In the genomic region with DNA sequence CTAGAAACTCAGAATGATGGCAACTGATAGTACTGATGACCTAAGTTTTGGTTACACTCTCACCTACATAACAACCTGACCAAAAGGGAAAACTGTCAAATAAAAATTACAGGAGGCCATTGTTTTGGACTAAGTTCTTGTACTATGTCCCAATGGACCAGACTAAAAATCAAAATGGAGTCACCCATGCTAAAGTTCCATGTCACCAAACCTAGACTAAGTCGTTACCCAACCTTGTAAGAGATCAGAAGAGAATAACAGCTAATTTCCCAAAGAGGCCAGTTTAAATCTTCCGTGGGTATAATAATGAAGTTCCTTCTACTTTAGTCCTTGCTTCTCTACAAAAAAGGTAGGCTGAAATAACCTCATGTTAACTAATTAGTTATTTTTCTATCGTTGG, we compare ENCODE assay signal across 29 cellular contexts. TPM values are rescaled to one million over a fixed set of nuclear protein-coding genes. Genes with fewer than 3 reads are reported as not detected.
DNase-seq lines count a peak whose midpoint lies in the region; ATAC-seq, FAIRE-seq and TF ChIP-seq lines count a peak whose summit lies in the region.
"Had no signal": no experiment of that assay in that cellular context is flagged by ENCODE, and none has a peak within 500 bp of the region (broad histone marks: within the 10 kb centered on the region; RNA-seq: fewer than 3 reads in every experiment).

No MANE protein-coding gene starts in this region.

- H4K20me1 ChIP-seq in K562 (replicated peaks; ENCODE audit: control insufficient read depth, insufficient read depth, low read length): no peaks in the 10 kb centered on the region

- intact Hi-C loops in K562 (cut with micrococcal nuclease) (no loop called here), head of caudate nucleus (cut with DNase I) (no loop called here)

- TF ChIP-seq EP300 in K562 (IDR thresholded peaks at IDR 0.05; ENCODE audit: low read length): no peak

- POLR2A ChIA-PET in K562 (lab: Yijun Ruan, JAX): interaction anchor here (0.6 kb wide), 1 partner anchor 63 kb away, joined by 3 read pairs; no protein-coding TSS in a partner anchor

- CTCF ChIA-PET in K562 (lab: Yijun Ruan, JAX; ENCODE audit: low intra/inter-chr PET ratio): no interaction called here

- peaks cover 34% of the 10 kb centered on the region for H3K79me2 ChIP-seq in K562 (ENCODE audit: control insufficient read depth, insufficient read depth, low read length)

- FAIRE-seq in GM19239 (lab: Jason Lieb, UNC) (peak; percentile 45), K562 (lab: Jason Lieb, UNC) (no peak), RCC 7860 (lab: Jason Lieb, UNC) (no peak)
- FAIRE-seq: A204.1, GM12892, GM18507 had no signal

- H3K9me1 ChIP-seq in K562 (ENCODE audit: control insufficient read depth, insufficient read depth, low read length): no peaks in the 10 kb centered on the region

- BruUV-seq in K562 (replicated peaks; lab: Mats Ljungman, UMichigan): no TSS peak

- TF ChIP-seq POLR2A in K562 (conservative IDR thresholded peaks at IDR 0.05): no peak

- 97% methylated on average over 3 of the region's 3 CpGs for WGBS in K562 (ENCODE audit: insufficient coverage, low coverage, missing lambda C conversion rate)

- DNase-seq in GM19239 (ENCODE audit: insufficient read length, low spot score): no peak
- DNase-seq in K562 (ENCODE audit: extremely low read depth in 1 of 4, low spot score in 3 of 4): no peak
- no peak for DNase-seq in NCI-H1048 (lab: John Stamatoyannopoulos, UW)
- no peak for DNase-seq in head of caudate nucleus
- DNase-seq in RCC 7860 (ENCODE audit: low spot score): no peak
- DNase-seq: 8988T; ACHN; BE2C; C1 segment of cervical spinal cord; CD4-positive, alpha-beta memory T cell; CD4-positive, CD25-positive, alpha-beta regulatory T cell; CD8-positive, alpha-beta memory T cell; COR-L47; DMS 273 treated with DMSO at 0.1 percent for 48 hours; DMS153; DMS53; DMS79; DND-41; EL; GDM1 had no signal

- no peak overlapping the region for H2AFZ ChIP-seq in K562 (ENCODE audit: low read depth, low read length)

- H3K4me1 ChIP-seq in K562 (replicated peaks in 1 of 2; ENCODE audit: control insufficient read depth in 2 of 2, insufficient read depth in 2 of 2, low read length in 2 of 2): no peaks in the 10 kb centered on the region
- H3K4me1 ChIP-seq: BE2C, BLaER1 had no signal

- TF ChIP-seq CTCF in K562 (IDR thresholded peaks at IDR 0.05 in 2 of 3, conservative IDR thresholded peaks at IDR 0.05 in 1 of 3; ENCODE audit: insufficient read depth in 2 of 3, low read depth in 1 of 3, low read length in 3 of 3): no peak

- H3K27me3 ChIP-seq in K562 (ENCODE audit: control insufficient read depth in 2 of 2, insufficient read depth in 2 of 2, low read length in 2 of 2): no peaks in the 10 kb centered on the region
- H3K27me3 ChIP-seq: BE2C, BLaER1 had no signal

- no peaks in the 10 kb centered on the region for H3K9me3 ChIP-seq in K562 (replicated peaks; ENCODE audit: control insufficient read depth, insufficient read depth, low read depth, low read length)
- H3K9me3 ChIP-seq: BE2C, BLaER1 had no signal

- peaks cover 2% of the 10 kb centered on the region; the same call in 1 of the 3 replicates for H3K36me3 ChIP-seq in K562 (ENCODE audit: control insufficient read depth, insufficient read depth, low read length)

- no peak overlapping the region for H3K4me2 ChIP-seq in K562 (ENCODE audit: insufficient read depth, low read length)
- H3K4me2 ChIP-seq: BLaER1 had no signal

- H3K9ac ChIP-seq in K562 (ENCODE audit: insufficient read depth in 1 of 2, low read depth in 2 of 2, low read length in 2 of 2): no peak overlapping the region
- H3K9ac ChIP-seq: BLaER1 had no signal

- no peak overlapping the region for H3K4me3 ChIP-seq in K562
- H3K4me3 ChIP-seq: BLaER1 had no signal

- ATAC-seq in K562: no peak

- in situ Hi-C loops in K562 (cut with MboI): no loop called here

- no peak for TF ChIP-seq RAD21 in K562 (CRISPR knock-in tag; conservative IDR thresholded peaks at IDR 0.05 in 1 of 2, IDR thresholded peaks at IDR 0.05 in 1 of 2)

- H3K27ac ChIP-seq in K562 (ENCODE audit: extremely low read depth, low read depth, low read length): no peak overlapping the region
- H3K27ac ChIP-seq: BLaER1 had no signal

RNA-seq across cellular contexts. Expression of gene THOC7, which starts 12.3 kb away (rescaled TPM):
- total RNA-seq in K562 (2011; cell fraction: chromatin; rRNA removed; ENCODE audit: low replicate concordance): 3.7 and 9.4 TPM in 2 replicates
- 3.6 and 3.8 TPM in 2 replicates for total RNA-seq in K562 (2011; cell fraction: nucleolus; rRNA removed)
- total RNA-seq in K562 (2011; cell fraction: nucleoplasm; rRNA removed): 5.1 and 9.8 TPM in 2 replicates
- total RNA-seq in K562 (2014; rRNA removed) (45.1 and 56.5 TPM in 2 replicates), K562 (2014; rRNA removed; fragmentation: Illumina TruSeq; extraction: Trizol) (94.7 and 103 TPM in 2 replicates), K562 (2015; rRNA removed; fragmentation: Illumina TruSeq; extraction: Trizol) (89.2 and 96.6 TPM in 2 replicates), K562 (2021) (65.8 and 67.8 TPM in 2 replicates)
- polyA plus RNA-seq in K562 (2011; rRNA removed) (56.7 and 89.6 TPM in 2 replicates), K562 (2014; fragmentation: Illumina TruSeq; extraction: Trizol) (113 and 118 TPM in 2 replicates), K562 (2014; fragmentation: Nextera tagmentation; extraction: Ambion mirVana) (100 to 1,000 TPM; 121 to 129 TPM), K562 (2014; rRNA removed) (76.6 and 89.8 TPM in 2 replicates)
- 7.9 and 18.4 TPM in 2 replicates for polyA plus RNA-seq in K562 (2011; cell fraction: cytosol; rRNA removed)
- 8.8 and 17.9 TPM in 2 replicates for polyA plus RNA-seq in K562 (2011; cell fraction: nucleus; rRNA removed)
- 80.7 and 91.2 TPM in 2 replicates for polyA plus RNA-seq in K562 (2012)
- polyA minus RNA-seq in K562 (2011; rRNA and poly(A)+ RNA removed): 33.0 and 42.3 TPM in 2 replicates
- polyA minus RNA-seq in K562 (2011; cell fraction: cytosol; rRNA and poly(A)+ RNA removed): 17.2 and 19.4 TPM in 2 replicates
- 3.9 and 7.0 TPM in 2 replicates for polyA minus RNA-seq in K562 (2011; cell fraction: nucleus; rRNA and poly(A)+ RNA removed)

RNA-seq across cellular contexts. Expression of gene ATXN7, which starts 12.4 kb away (rescaled TPM):
- 58.0 and 91.6 TPM in 2 replicates for total RNA-seq in K562 (2011; cell fraction: chromatin; rRNA removed; ENCODE audit: low replicate concordance)
- 28.3 and 32.4 TPM in 2 replicates for total RNA-seq in K562 (2011; cell fraction: nucleolus; rRNA removed)
- total RNA-seq in K562 (2011; cell fraction: nucleoplasm; rRNA removed): 42.3 and 58.9 TPM in 2 replicates
- total RNA-seq in K562 (2014; rRNA removed) (5.8 and 6.1 TPM in 2 replicates), K562 (2014; rRNA removed; fragmentation: Illumina TruSeq; extraction: Trizol) (7.5 and 9.6 TPM in 2 replicates), K562 (2015; rRNA removed; fragmentation: Illumina TruSeq; extraction: Trizol) (8.0 and 8.9 TPM in 2 replicates), K562 (2021) (5.8 and 9.2 TPM in 2 replicates)
- polyA plus RNA-seq in K562 (2011; rRNA removed) (8.2 and 14.1 TPM in 2 replicates), K562 (2014; fragmentation: Illumina TruSeq; extraction: Trizol) (6.7 and 7.6 TPM in 2 replicates), K562 (2014; fragmentation: Nextera tagmentation; extraction: Ambion mirVana) (1 to 10 TPM in 1 of 2 experiments, under 1 TPM in 1; 0.41 to 1.3 TPM), K562 (2014; rRNA removed) (3.5 and 5.8 TPM in 2 replicates)
- 12.3 and 12.6 TPM in 2 replicates for polyA plus RNA-seq in K562 (2011; cell fraction: cytosol; rRNA removed)
- 43.1 and 66.4 TPM in 2 replicates for polyA plus RNA-seq in K562 (2011; cell fraction: nucleus; rRNA removed)
- 2.8 and 5.5 TPM in 2 replicates for polyA plus RNA-seq in K562 (2012)
- 27.4 and 34.8 TPM in 2 replicates for polyA minus RNA-seq in K562 (2011; rRNA and poly(A)+ RNA removed)
- 8.8 and 9.3 TPM in 2 replicates for polyA minus RNA-seq in K562 (2011; cell fraction: cytosol; rRNA and poly(A)+ RNA removed)
- 47.0 and 67.5 TPM in 2 replicates for polyA minus RNA-seq in K562 (2011; cell fraction: nucleus; rRNA and poly(A)+ RNA removed)

RNA-seq across cellular contexts. Expression of gene C3orf49, which starts 32.2 kb away (rescaled TPM):
- total RNA-seq in K562 (2011; cell fraction: chromatin; rRNA removed; ENCODE audit: low replicate concordance): not detected in 2 replicates
- not detected in 2 replicates for total RNA-seq in K562 (2011; cell fraction: nucleolus; rRNA removed)
- not detected in 2 replicates for total RNA-seq in K562 (2011; cell fraction: nucleoplasm; rRNA removed)
- not detected in 2 replicates for total RNA-seq in K562 (2014; rRNA removed)
- total RNA-seq in K562 (2014; rRNA removed; fragmentation: Illumina TruSeq; extraction: Trizol): not detected in 2 replicates
- total RNA-seq in K562 (2015; rRNA removed; fragmentation: Illumina TruSeq; extraction: Trizol): not detected in 2 replicates
- not detected in 2 replicates for total RNA-seq in K562 (2021)
- polyA plus RNA-seq in K562 (2011; rRNA removed): not detected in 2 replicates
- not detected in 2 replicates for polyA plus RNA-seq in K562 (2011; cell fraction: cytosol; rRNA removed)
- not detected in 2 replicates for polyA plus RNA-seq in K562 (2011; cell fraction: nucleus; rRNA removed)
- polyA plus RNA-seq in K562 (2012): 0.07 TPM in 1 of 2 replicates, not detected in the other
- not detected in 2 replicates for polyA plus RNA-seq in K562 (2014; fragmentation: Illumina TruSeq; extraction: Trizol)
- not detected for polyA plus RNA-seq in K562 (2014; fragmentation: Nextera tagmentation; extraction: Ambion mirVana)
- not detected in 2 replicates for polyA plus RNA-seq in K562 (2014; rRNA removed)
- polyA minus RNA-seq in K562 (2011; rRNA and poly(A)+ RNA removed): not detected in 2 replicates
- not detected in 2 replicates for polyA minus RNA-seq in K562 (2011; cell fraction: cytosol; rRNA and poly(A)+ RNA removed)
- not detected in 2 replicates for polyA minus RNA-seq in K562 (2011; cell fraction: nucleus; rRNA and poly(A)+ RNA removed)
- total RNA-seq: A673; CD4-positive, alpha-beta memory T cell; CD4-positive, CD25-positive, alpha-beta regulatory T cell; CD8-positive, alpha-beta memory T cell; Daoy; G401 had no signal
- polyA plus RNA-seq: AG04450; CD14-positive monocyte; CD4-positive, alpha-beta memory T cell; CD4-positive, CD25-positive, alpha-beta regulatory T cell; CD8-positive, alpha-beta memory T cell had no signal
